19 cellular contexts compared by ENCODE assay signal in genomic region chr3:62167566-62168262, GRCh38.
A peak's percentile ranks its signal among the peaks of the same experiment; 100 is the strongest.
DNase-seq lines count a peak whose midpoint lies in the region; ATAC-seq and TF ChIP-seq lines count a peak whose summit lies in the region.
"Had no signal": no experiment of that assay in that cellular context is flagged by ENCODE, and none has a peak within 500 bp of the region (broad histone marks: within the 10 kb centered on the region; RNA-seq: fewer than 3 reads in every experiment).

No MANE protein-coding gene starts in this region.

- H3K9me3 ChIP-seq in mammary epithelial cell (replicated peaks; ENCODE audit: insufficient read depth, low read length) (no peaks in the 10 kb centered on the region), fibroblast of lung (ENCODE audit: control insufficient read depth, insufficient read depth, low read depth, low read length) (no peaks in the 10 kb centered on the region), skeletal muscle satellite cell (replicated peaks; ENCODE audit: low read length) (no peaks in the 10 kb centered on the region)
- H3K9me3 ChIP-seq: SJSA1 had no signal

- peaks cover 6% of the 10 kb centered on the region for H3K36me3 Mint-ChIP-seq in MCF 10A (ENCODE audit: insufficient read depth, unreplicated experiment)
- H3K36me3 Mint-ChIP-seq: activated naive CD4-positive, alpha-beta T cell treated with anti-CD3 and anti-CD28 coated beads, Interleukin-2, amount 10 ng/mL, durations not matched to agents 7 days and 5 days; CD4-positive, CD25-positive, alpha-beta regulatory T cell had no signal

- H3K4me3 Mint-ChIP-seq in MCF 10A (ENCODE audit: unreplicated experiment), result no peak overlapping the region
- H3K4me3 Mint-ChIP-seq: activated naive CD4-positive, alpha-beta T cell treated with anti-CD3 and anti-CD28 coated beads, Interleukin-2, amount 10 ng/mL, durations not matched to agents 7 days and 5 days; CD4-positive, CD25-positive, alpha-beta regulatory T cell had no signal

- BruUV-seq in mammary epithelial cell (replicated peaks; lab: Mats Ljungman, UMichigan), result no TSS peak
- BruUV-seq in MCF 10A (replicated peaks; lab: Mats Ljungman, UMichigan), result no TSS peak

- no peaks in the 10 kb centered on the region for H4K20me1 ChIP-seq in mammary epithelial cell (ENCODE audit: insufficient read depth, low read length)
- no peaks in the 10 kb centered on the region for H4K20me1 ChIP-seq in fibroblast of lung (ENCODE audit: control insufficient read depth, extremely low read depth, insufficient read depth, low read length)

- no peak overlapping the region for H3K27ac Mint-ChIP-seq in MCF 10A (ENCODE audit: low read depth, unreplicated experiment)
- H3K27ac Mint-ChIP-seq: activated naive CD4-positive, alpha-beta T cell treated with anti-CD3 and anti-CD28 coated beads, Interleukin-2, amount 10 ng/mL, durations not matched to agents 7 days and 5 days; CD4-positive, CD25-positive, alpha-beta regulatory T cell had no signal

- H3K79me2 ChIP-seq in mammary epithelial cell (ENCODE audit: insufficient read depth, low read length), result no peaks in the 10 kb centered on the region
- H3K79me2 ChIP-seq in fibroblast of lung (ENCODE audit: control insufficient read depth, insufficient read depth, low read length), result no peaks in the 10 kb centered on the region

- no peak overlapping the region for H3K4me2 ChIP-seq in mammary epithelial cell (ENCODE audit: insufficient read depth, low read depth, low read length)
- H3K4me2 ChIP-seq in fibroblast of lung (ENCODE audit: extremely low read depth, insufficient read depth, low read length), result no peak overlapping the region
- peak overlapping the region; percentile 29 for H3K4me2 ChIP-seq in skeletal muscle satellite cell (ENCODE audit: low read length)
- H3K4me2 ChIP-seq: PC-9 had no signal

- WGBS in mammary epithelial cell (ENCODE audit: low coverage, missing lambda C conversion rate), result 85% methylated on average over 12 of the region's 12 CpGs

- H3K27me3 Mint-ChIP-seq in MCF 10A (ENCODE audit: insufficient read depth, unreplicated experiment), result no peaks in the 10 kb centered on the region
- H3K27me3 Mint-ChIP-seq: activated naive CD4-positive, alpha-beta T cell treated with anti-CD3 and anti-CD28 coated beads, Interleukin-2, amount 10 ng/mL, durations not matched to agents 7 days and 5 days; CD4-positive, CD25-positive, alpha-beta regulatory T cell had no signal

- POLR2A ChIA-PET in MCF 10A (lab: Yijun Ruan, JAX), result no interaction called here
- POLR2A ChIA-PET in HEK293T (lab: Yijun Ruan, JAX), result no interaction called here

- no peak overlapping the region for H2AFZ ChIP-seq in mammary epithelial cell (ENCODE audit: low read depth, low read length)
- no peak overlapping the region for H2AFZ ChIP-seq in fibroblast of lung (ENCODE audit: low read length)
- H2AFZ ChIP-seq: PC-9 had no signal

- H3K9me3 Mint-ChIP-seq in MCF 10A (ENCODE audit: unreplicated experiment), result no peaks in the 10 kb centered on the region

- dilution Hi-C loops in mammary epithelial cell (cut with HindIII; ENCODE audit: low sequenced_read_pairs), result no loop called here

- in situ Hi-C loops in mammary epithelial cell (cut with MboI; ENCODE audit: low sequenced_read_pairs in 2 of 2), result no loop called here

- H3K4me3 ChIP-seq in mammary epithelial cell (replicated peaks in 1 of 3; ENCODE audit: insufficient read depth in 1 of 3, low read depth in 2 of 3, low read length in 3 of 3) (no peak overlapping the region), fibroblast of lung (replicated peaks in 1 of 4; ENCODE audit: control extremely low read depth in 1 of 4, insufficient read depth in 1 of 4, low read depth in 3 of 4, low read length in 4 of 4) (no peak overlapping the region), skeletal muscle satellite cell (ENCODE audit: low read length) (peak overlapping the region; percentile 25)
- H3K4me3 ChIP-seq: PC-9, SJSA1 had no signal

- no peak overlapping the region for H3K9ac ChIP-seq in mammary epithelial cell (ENCODE audit: insufficient read depth, low read length)
- H3K9ac ChIP-seq in fibroblast of lung (ENCODE audit: insufficient read depth, low read length), result no peak overlapping the region
- peak overlapping the region; percentile 0 for H3K9ac ChIP-seq in skeletal muscle satellite cell (ENCODE audit: low read depth, low read length)

- H3K4me1 ChIP-seq in mammary epithelial cell (ENCODE audit: insufficient read depth, low read length) (peaks cover 6% of the 10 kb centered on the region), fibroblast of lung (ENCODE audit: control insufficient read depth, extremely low read depth, insufficient read depth, low read length) (no peaks in the 10 kb centered on the region), skeletal muscle satellite cell (ENCODE audit: control insufficient read depth, insufficient read depth, low read length) (peaks cover 40% of the 10 kb centered on the region)

- peak; percentile 4 for DNase-seq in mammary epithelial cell
- no peak for DNase-seq in MCF 10A (ENCODE audit: unreplicated experiment)
- peak; percentile 90 for DNase-seq in RPMI7951 (ENCODE audit: low read depth)
- peak; percentile 32 to 52 for DNase-seq in fibroblast of lung (ENCODE audit: low read depth in 2 of 2)
- no peak for DNase-seq in HEK293T (ENCODE audit: extremely low spot score)
- no peak for DNase-seq in pons (ENCODE audit: low spot score)
- DNase-seq: activated CD4-positive, alpha-beta T cell treated with anti-CD3 and anti-CD28 coated beads, Interleukin-2, amount 50 U/mL, for 48 hours; activated naive CD4-positive, alpha-beta T cell treated with anti-CD3 and anti-CD28 coated beads, Interleukin-2, amount 10 ng/mL, durations not matched to agents 7 days and 5 days; anterior cingulate cortex; CD4-positive, CD25-positive, alpha-beta regulatory T cell; DMS53; NCI-H1092 treated with DMSO at 0.1 percent for 48 hours; NCI-H526 treated with DMSO at 0.1 percent for 48 hours; PC-9; stimulated activated CD8-positive, alpha-beta memory T cell treated with anti-CD3 and anti-CD28 coated beads, Interleukin-4, amount 100 ng/mL, for 48 hours; T-helper 2 cell had no signal

- TF ChIP-seq CTCF in mammary epithelial cell (conservative IDR thresholded peaks at IDR 0.05 in 1 of 2, IDR thresholded peaks at IDR 0.05 in 1 of 2; ENCODE audit: extremely low read depth in 1 of 2, insufficient read depth in 1 of 2, low read depth in 1 of 2, low read length in 2 of 2) (no peak), MCF 10A (IDR thresholded peaks at IDR 0.05; ENCODE audit: unreplicated experiment) (no peak), fibroblast of lung (conservative IDR thresholded peaks at IDR 0.05 in 1 of 2, IDR thresholded peaks at IDR 0.05 in 1 of 2; ENCODE audit: low read depth in 1 of 2, low read length in 2 of 2) (no peak)

- H3K36me3 ChIP-seq in mammary epithelial cell (ENCODE audit: insufficient read depth, low read length) (no peaks in the 10 kb centered on the region), fibroblast of lung (ENCODE audit: control insufficient read depth, insufficient read depth, low read length) (no peaks in the 10 kb centered on the region), skeletal muscle satellite cell (ENCODE audit: insufficient read depth, low read length) (no peaks in the 10 kb centered on the region)
- H3K36me3 ChIP-seq: SJSA1 had no signal

- CTCF ChIA-PET in mammary epithelial cell (lab: Charles Lee; ENCODE audit: low non-redundant PET) (no interaction called here), MCF 10A (lab: Yijun Ruan, JAX) (interaction anchor here (0.6 to 1.3 kb wide), 3 partner anchors 19 to 33 kb away, joined by 3 to 5 read pairs (median 3); no protein-coding TSS in a partner anchor), HEK293T (lab: Yijun Ruan, JAX) (no interaction called here)

- no peak overlapping the region for H3K27ac ChIP-seq in mammary epithelial cell (ENCODE audit: insufficient read depth, low read depth, low read length)
- H3K27ac ChIP-seq in fibroblast of lung (ENCODE audit: insufficient read depth, low read length), result no peak overlapping the region
- H3K27ac ChIP-seq: PC-9, SJSA1 had no signal

- intact Hi-C loops in mammary epithelial cell (cut with micrococcal nuclease), result no loop called here
- intact Hi-C loops in MCF 10A (cut with micrococcal nuclease), result no loop called here

- no peak for ATAC-seq in GM21390 (IDR thresholded peaks at IDR 0.05; ENCODE audit: unreplicated experiment)

- peaks cover 4% of the 10 kb centered on the region for H3K4me1 Mint-ChIP-seq in MCF 10A (ENCODE audit: insufficient read depth, unreplicated experiment)
- H3K4me1 Mint-ChIP-seq: activated naive CD4-positive, alpha-beta T cell treated with anti-CD3 and anti-CD28 coated beads, Interleukin-2, amount 10 ng/mL, durations not matched to agents 7 days and 5 days; CD4-positive, CD25-positive, alpha-beta regulatory T cell had no signal

- H3K27me3 ChIP-seq in mammary epithelial cell (ENCODE audit: insufficient read depth, low read length), result no peaks in the 10 kb centered on the region
- H3K27me3 ChIP-seq in fibroblast of lung (ENCODE audit: control insufficient read depth, insufficient read depth, low read length), result no peaks in the 10 kb centered on the region
- no peaks in the 10 kb centered on the region for H3K27me3 ChIP-seq in skeletal muscle satellite cell (ENCODE audit: control insufficient read depth, insufficient read depth, low read length)
- H3K27me3 ChIP-seq: SJSA1 had no signal

TF ChIP-seq in HEK293T, 16 proteins besides CTCF, POLR2A, EP300 and RAD21:
- TF ChIP-seq ELF4 (IDR thresholded peaks at IDR 0.05), result no peak
- no peak for TF ChIP-seq BHLHE40 (IDR thresholded peaks at IDR 0.05; ENCODE audit: borderline replicate concordance)
- no peak for TF ChIP-seq FOXK2 (IDR thresholded peaks at IDR 0.05)
- TF ChIP-seq SUZ12 (IDR thresholded peaks at IDR 0.05), result no peak
- TF ChIP-seq FOXA1 (IDR thresholded peaks at IDR 0.05), result no peak
- no peak for TF ChIP-seq ARNT (IDR thresholded peaks at IDR 0.05)
- no peak for TF ChIP-seq FOXM1 (IDR thresholded peaks at IDR 0.05; ENCODE audit: borderline replicate concordance)
- no peak for TF ChIP-seq LEF1 (IDR thresholded peaks at IDR 0.05; ENCODE audit: borderline replicate concordance)
- TF ChIP-seq TARDBP (IDR thresholded peaks at IDR 0.05), result no peak
- TF ChIP-seq L3MBTL2 (conservative IDR thresholded peaks at IDR 0.05), result no peak
- no peak for TF ChIP-seq NFRKB (IDR thresholded peaks at IDR 0.05)
- TF ChIP-seq CTBP1 (IDR thresholded peaks at IDR 0.05; ENCODE audit: borderline replicate concordance), result no peak

Comparison
In these comparisons a context has a peak if more than half of its experiments do, and no peak if none do; other contexts are left out.
1. DNase-seq: peak in mammary epithelial cell (single experiment), RPMI7951 (single experiment) and fibroblast of lung (2 of 2); none in MCF 10A (single experiment), HEK293T (single experiment) and pons (single experiment).